In the genomic region with DNA sequence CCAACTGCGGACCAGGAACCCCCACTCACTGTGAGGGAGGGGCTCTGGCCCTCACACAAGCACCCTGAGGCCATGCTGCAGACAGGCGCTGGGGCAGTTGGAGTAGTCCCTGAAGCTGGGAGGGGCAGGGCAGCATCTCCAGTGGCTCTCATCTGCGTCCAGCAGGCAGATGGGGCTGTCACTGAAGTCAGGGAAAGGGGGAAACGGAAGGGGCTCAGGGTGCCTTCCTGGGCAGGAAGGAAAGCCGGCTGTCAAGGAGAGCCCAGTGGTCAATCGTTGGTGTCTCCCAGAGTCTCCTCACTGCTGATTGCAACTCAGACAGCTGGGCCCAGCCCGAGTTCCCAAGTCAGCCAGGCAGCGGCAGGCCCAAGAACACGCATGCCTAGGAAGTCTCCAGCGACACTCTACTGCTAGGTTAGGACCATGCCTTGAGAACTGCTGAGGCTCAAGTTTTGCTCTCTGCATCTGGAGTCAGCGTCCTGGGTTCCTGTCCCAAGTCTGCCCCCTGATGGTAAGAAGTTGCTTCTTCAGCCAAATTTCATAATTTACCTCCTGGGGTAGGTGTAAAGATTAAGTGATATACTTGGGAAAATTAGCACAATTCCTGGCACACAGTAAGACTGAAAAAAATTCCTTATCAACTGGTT, we compare ENCODE assay signal across 9 cellular contexts. TPM values are rescaled to one million over a fixed set of nuclear protein-coding genes. Genes with fewer than 3 reads are reported as not detected.
DNase-seq lines count a peak whose midpoint lies in the region; ATAC-seq and TF ChIP-seq lines count a peak whose summit lies in the region.
"Had no signal": no experiment of that assay in that cellular context is flagged by ENCODE, and none has a peak within 500 bp of the region (broad histone marks: within the 10 kb centered on the region; RNA-seq: fewer than 3 reads in every experiment).

No MANE protein-coding gene starts in this region.

- in situ Hi-C loops in GM23248 (cut with MboI), result no loop called here

- WGBS in GM23248 (ENCODE audit: low coverage in 1 of 2, low lambda C conversion rate in 2 of 2, missing lambda C conversion rate in 2 of 2), 2 experiments, result 25 to 31% methylated on average over 11 of the region's 11 CpGs
- 35 to 53% (median 47%) methylated on average over 7 to 11 of the region's 11 CpGs for WGBS in adrenal gland, 4 donors
- 34 to 43% methylated on average over 11 of the region's 11 CpGs for WGBS in heart right ventricle, 2 donors

- H3K4me3 ChIP-seq in GM23248, result no peak overlapping the region
- H3K4me3 ChIP-seq in MG63, result no peak overlapping the region
- no peak overlapping the region for H3K4me3 ChIP-seq in SU-DHL-6 (ENCODE audit: insufficient read depth, low read length, poor library complexity, severe bottlenecking)
- no peak overlapping the region for H3K4me3 ChIP-seq in adrenal gland
- no peak overlapping the region for H3K4me3 ChIP-seq in heart right ventricle

- H2AFZ ChIP-seq in GM23248 (peak overlapping the region; percentile 57), SU-DHL-6 (ENCODE audit: low read depth, low read length, severe bottlenecking) (no peak overlapping the region)

- H3K9me3 ChIP-seq in GM23248 (ENCODE audit: low read depth) (no peaks in the 10 kb centered on the region), MG63 (peaks cover 7% of the 10 kb centered on the region; the same call in 1 of the 2 replicates), SU-DHL-6 (ENCODE audit: insufficient read depth, low read length) (peaks cover 6% of the 10 kb centered on the region; the same call in 1 of the 2 replicates), adrenal gland (replicated peaks in 1 of 3) (no peaks in the 10 kb centered on the region), heart right ventricle (peaks cover 0 to 11% (median 6%) of the 10 kb centered on the region in 11 donors)

- H4K20me1 ChIP-seq in GM23248 (ENCODE audit: insufficient read depth) (no peaks in the 10 kb centered on the region), SU-DHL-6 (ENCODE audit: low read depth, low read length) (no peaks in the 10 kb centered on the region)

- DNase-seq in EL (peak; percentile 64), GM23248 (peak; percentile 85), MG63 (peak; percentile 34), adrenal gland (peak; percentile 58 to 86 (median 73)), heart right ventricle (peak; percentile 63 to 81), pulmonary artery endothelial cell (ENCODE audit: low read depth, low spot score) (peak; percentile 32)

- no peaks in the 10 kb centered on the region for H3K79me2 ChIP-seq in GM23248 (ENCODE audit: insufficient read depth)
- H3K79me2 ChIP-seq in SU-DHL-6 (ENCODE audit: insufficient read depth, low read length), result no peaks in the 10 kb centered on the region

- TF ChIP-seq POLR2A in adrenal gland (IDR thresholded peaks at IDR 0.05), result no peak

- ATAC-seq in heart right ventricle, result peak; percentile 88 to 97 (median 91)
- no peak for ATAC-seq in HG03159 (IDR thresholded peaks at IDR 0.05; ENCODE audit: unreplicated experiment)

- TF ChIP-seq CTCF in SU-DHL-6 (IDR thresholded peaks at IDR 0.05; ENCODE audit: insufficient read depth, low read length, poor library complexity, severe bottlenecking) (peak; percentile 34), adrenal gland (IDR thresholded peaks at IDR 0.05) (peak; percentile 33 to 89 (median 65)), heart right ventricle (IDR thresholded peaks at IDR 0.05) (peak; percentile 69 to 84 (median 78))

- H3F3A ChIP-seq in GM23248 (ENCODE audit: insufficient read depth) (no peaks in the 10 kb centered on the region), SU-DHL-6 (ENCODE audit: insufficient read depth) (no peaks in the 10 kb centered on the region)

- intact Hi-C loops in adrenal gland (cut with DNase I) (loop anchor here (5.0 kb wide), 3 partner anchors 35 to 75 kb away; no protein-coding TSS in a partner anchor), heart right ventricle (cut with DNase I) (loop anchor here (1.0 to 10.0 kb wide), 11 partner anchors 25 to 75 kb away; a partner anchor contains a TSS)

- H3K4me1 ChIP-seq in GM23248 (ENCODE audit: insufficient read depth), result no peaks in the 10 kb centered on the region
- no peaks in the 10 kb centered on the region for H3K4me1 ChIP-seq in adrenal gland (replicated peaks in 1 of 2)
- H3K4me1 ChIP-seq in heart right ventricle, result peaks cover 4 to 31% (median 20%) of the 10 kb centered on the region in 9 donors

- H3K9me2 ChIP-seq in GM23248 (ENCODE audit: insufficient read depth) (no peaks in the 10 kb centered on the region), SU-DHL-6 (replicated peaks; ENCODE audit: insufficient read depth, low read length) (no peaks in the 10 kb centered on the region)

- H3K9ac ChIP-seq in GM23248, result no peak overlapping the region
- H3K9ac ChIP-seq in SU-DHL-6 (ENCODE audit: low read length), result no peak overlapping the region

- no peak overlapping the region for H3K27ac ChIP-seq in GM23248
- H3K27ac ChIP-seq in SU-DHL-6 (ENCODE audit: low read depth, low read length), result no peak overlapping the region
- H3K27ac ChIP-seq in adrenal gland, result peak overlapping the region in 2 of 5 donors; percentile 52 to 75
- peak overlapping the region in 9 of 10 donors; percentile 28 to 69 (median 55) for H3K27ac ChIP-seq in heart right ventricle

- no peaks in the 10 kb centered on the region for H3K27me3 ChIP-seq in GM23248 (replicated peaks; ENCODE audit: insufficient read depth)
- H3K27me3 ChIP-seq in MG63, result no peaks in the 10 kb centered on the region
- H3K27me3 ChIP-seq in SU-DHL-6 (ENCODE audit: low read length), result no peaks in the 10 kb centered on the region
- H3K27me3 ChIP-seq in adrenal gland, result no peaks in the 10 kb centered on the region
- peaks cover 0 to 8% (median 0%) of the 10 kb centered on the region in 7 donors for H3K27me3 ChIP-seq in heart right ventricle

- no peak overlapping the region for H3K4me2 ChIP-seq in GM23248 (ENCODE audit: unreplicated experiment)
- no peak overlapping the region for H3K4me2 ChIP-seq in SU-DHL-6 (ENCODE audit: low read depth, low read length, poor library complexity, severe bottlenecking)

- H3K36me3 ChIP-seq in GM23248 (ENCODE audit: low read depth) (no peaks in the 10 kb centered on the region), MG63 (no peaks in the 10 kb centered on the region), SU-DHL-6 (ENCODE audit: low read length) (peaks cover 4% of the 10 kb centered on the region; the same call in 1 of the 2 replicates), adrenal gland (replicated peaks in 1 of 2) (no peaks in the 10 kb centered on the region), heart right ventricle (no peaks in the 10 kb centered on the region)

RNA-seq across cellular contexts. Expression of a gene that starts 27.4 kb away (rescaled TPM):
- total RNA-seq in GM23248 (2014; rRNA removed; shearing (Covaris generic)), result not detected in 2 replicates
- polyA plus RNA-seq in GM23248 (2016; fragmentation: Nextera tagmentation; extraction: Ambion mirVana) (not detected in 2 replicates), adrenal gland (1 to 10 TPM in 2 of 3 donors, under 1 TPM in 1; 0.40 to 1.3 (median 1.2) TPM), heart right ventricle (under 1 TPM; 0.10 to 0.37 TPM)
- not detected in 2 replicates for total RNA-seq in MG63 (2014; rRNA removed; shearing (Covaris generic); ENCODE audit: low replicate concordance)
- total RNA-seq in adrenal gland (1 to 10 TPM in 5 of 8 donors, under 1 TPM in 3; 0.32 to 3.2 (median 1.5) TPM), heart right ventricle (under 1 TPM in 9 of 10 donors, not detected in 1; 0.21 to 0.82 (median 0.35) TPM), pulmonary artery endothelial cell (not detected in 2 replicates)

RNA-seq across cellular contexts. Expression of a gene that starts 35.0 kb away (rescaled TPM):
- total RNA-seq in GM23248 (2014; rRNA removed; shearing (Covaris generic)), result not detected in 2 replicates
- polyA plus RNA-seq in GM23248 (2016; fragmentation: Nextera tagmentation; extraction: Ambion mirVana) (not detected in 2 replicates), adrenal gland (not detected), heart right ventricle (not detected)
- total RNA-seq in MG63 (2014; rRNA removed; shearing (Covaris generic); ENCODE audit: low replicate concordance), result not detected in 2 replicates
- total RNA-seq in adrenal gland (not detected), heart right ventricle (not detected), pulmonary artery endothelial cell (not detected in 2 replicates)
- total RNA-seq: mononuclear cell had no signal

Comparison
In these comparisons a context has a peak if more than half of its experiments do, and no peak if none do; other contexts are left out.
1. DNase-seq: peak in every context shown above with its lines; median percentile 85 in GM23248; 73 in adrenal gland; 72 in heart right ventricle; 64 in EL; 34 in MG63; 32 in pulmonary artery endothelial cell.
2. H3K27ac ChIP-seq: peak in heart right ventricle (9 of 10); none in GM23248 (single experiment) and SU-DHL-6 (single experiment).
3. Peak in every context shown above with its lines, with median percentiles within 50 percentile points of each other: CTCF ChIP-seq.